ENCODE assay signal across 31 cellular contexts in genomic region chr12:119047641-119048040, GRCh38.
"Had no signal": no experiment of that assay in that cellular context is flagged by ENCODE, and none has a peak within 500 bp of the region (broad histone marks: within the 10 kb centered on the region; RNA-seq: fewer than 3 reads in every experiment).

No MANE protein-coding gene starts in this region.

- H3K27ac ChIP-seq: ascending aorta, cardiac muscle cell, VCaP had no signal

- H3K9me3 ChIP-seq: ascending aorta had no signal

- ATAC-seq: activated CD4-positive, alpha-beta T cell treated with anti-CD3 and anti-CD28 coated beads for 36 hours; activated CD4-positive, CD25-positive, alpha-beta regulatory T cell treated with anti-CD3 and anti-CD28 coated beads, Interleukin-2, amount 50 U/mL, for 24 hours; activated CD8-positive, alpha-beta memory T cell treated with anti-CD3 and anti-CD28 coated beads, Interleukin-2, amount 10 ng/mL, durations not matched to agents 7 days and 5 days; activated CD8-positive, alpha-beta T cell treated with anti-CD3 and anti-CD28 coated beads, Interleukin-2, amount 10 ng/mL, durations not matched to agents 7 days and 5 days; activated naive CD8-positive, alpha-beta T cell treated with anti-CD3 and anti-CD28 coated beads, Interleukin-2, amount 50 U/mL, for 24 hours had no signal

- H3K4me1 ChIP-seq: ascending aorta had no signal

- H3K36me3 ChIP-seq: ascending aorta, cardiac muscle cell had no signal

- DNase-seq: activated CD4-positive, alpha-beta memory T cell treated with anti-CD3 and anti-CD28 coated beads, Interleukin-2, amount 10 ng/mL, durations not matched to agents 7 days and 5 days; activated CD4-positive, alpha-beta T cell treated with anti-CD3 and anti-CD28 coated beads for 1 hour; activated CD4-positive, alpha-beta T cell treated with anti-CD3 and anti-CD28 coated beads for 36 hours; activated CD4-positive, alpha-beta T cell treated with anti-CD3 and anti-CD28 coated beads for 48 hours; activated CD4-positive, alpha-beta T cell treated with anti-CD3 and anti-CD28 coated beads, Interleukin-2, amount 10 ng/mL, durations not matched to agents 7 days and 5 days; activated CD4-positive, alpha-beta T cell treated with anti-CD3 and anti-CD28 coated beads, Interleukin-2, amount 50 U/mL, for 48 hours; activated CD4-positive, CD25-positive, alpha-beta regulatory T cell; activated CD8-positive, alpha-beta memory T cell treated with anti-CD3 and anti-CD28 coated beads for 24 hours; activated CD8-positive, alpha-beta memory T cell treated with anti-CD3 and anti-CD28 coated beads, Interleukin-2, amount 10 ng/mL, durations not matched to agents 7 days and 5 days; activated CD8-positive, alpha-beta memory T cell treated with anti-CD3 and anti-CD28 coated beads, Interleukin-2, amount 50 U/mL, for 48 hours; activated CD8-positive, alpha-beta T cell treated with anti-CD3 and anti-CD28 coated beads, Interleukin-2, amount 10 ng/mL, durations not matched to agents 7 days and 5 days; activated effector memory CD4-positive, alpha-beta T cell treated with Interleukin-2 at 50 U/mL for 16 hours; activated gamma-delta T cell; activated naive CD4-positive, alpha-beta T cell treated with anti-CD3 and anti-CD28 coated beads, Interleukin-2, amount 10 ng/mL, durations not matched to agents 7 days and 5 days; activated naive CD4-positive, alpha-beta T cell treated with Interleukin-2 at 50 U/mL for 16 hours; activated naive CD8-positive, alpha-beta T cell treated with anti-CD3 and anti-CD28 coated beads, Interleukin-2, amount 10 ng/mL, durations not matched to agents 7 days and 5 days; activated naive CD8-positive, alpha-beta T cell treated with anti-CD3 and anti-CD28 coated beads, Interleukin-2, amount 50 U/mL, for 24 hours; activated T-cell treated with anti-CD3 and anti-CD28 coated beads, Interleukin-2, amount 50 U/mL, for 24 hours; activated T-cell treated with anti-CD3 and anti-CD28 coated beads, Interleukin-2, amount 50 U/mL, for 48 hours; amygdala; anterior cingulate cortex; caudate nucleus; cerebellar nuclear complex; T-helper 2 cell; T-helper 9 cell had no signal

- H3K4me3 ChIP-seq: ascending aorta, cardiac muscle cell had no signal

- FAIRE-seq: bronchial epithelial cell, TTC549 had no signal

- H3K27me3 ChIP-seq: ascending aorta, cardiac muscle cell had no signal
